In the genomic region with DNA sequence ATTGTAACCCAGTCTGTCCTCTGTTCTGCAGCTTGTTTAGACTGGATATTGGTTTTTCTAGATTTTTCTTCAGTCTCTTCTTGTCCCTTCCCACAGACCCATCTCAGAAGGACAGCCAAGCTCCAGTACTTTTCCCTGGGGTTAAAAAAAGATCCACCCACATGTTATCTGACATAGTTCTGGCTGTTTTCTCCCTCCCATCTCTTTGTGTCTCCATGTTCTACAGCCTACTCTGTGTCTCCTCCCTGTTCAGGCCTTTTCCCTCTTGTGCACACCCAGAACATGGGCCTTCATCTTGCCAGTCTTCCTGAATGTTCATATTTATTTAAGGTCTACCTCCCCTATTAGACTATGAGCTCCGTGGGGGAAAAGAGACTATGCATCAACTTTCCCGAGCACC, we compare ENCODE assay signal across 18 cellular contexts. TPM values are rescaled to one million over a fixed set of nuclear protein-coding genes. Genes with fewer than 3 reads are reported as not detected.
A peak's percentile ranks its signal among the peaks of the same experiment; 100 is the strongest.
DNase-seq lines count a peak whose midpoint lies in the region; ATAC-seq and TF ChIP-seq lines count a peak whose summit lies in the region.
"Had no signal": no experiment of that assay in that cellular context is flagged by ENCODE, and none has a peak within 500 bp of the region (broad histone marks: within the 10 kb centered on the region; RNA-seq: fewer than 3 reads in every experiment).

No MANE protein-coding gene starts in this region.

- no peak overlapping the region for H3K4me3 Mint-ChIP-seq in effector memory CD8-positive, alpha-beta T cell
- H3K4me3 Mint-ChIP-seq: CD14-positive monocyte; CD4-positive, alpha-beta memory T cell; H9 had no signal

- no peak overlapping the region for H3K4me3 ChIP-seq in cardiac muscle cell
- no peak overlapping the region for H3K4me3 ChIP-seq in heart left ventricle
- H3K4me3 ChIP-seq: A549, BLaER1 had no signal

- H3K36me3 Mint-ChIP-seq in effector memory CD8-positive, alpha-beta T cell (ENCODE audit: insufficient read depth), result peaks cover 2% of the 10 kb centered on the region
- H3K36me3 Mint-ChIP-seq: CD14-positive monocyte; CD4-positive, alpha-beta memory T cell had no signal

- no peaks in the 10 kb centered on the region for H3K9me3 ChIP-seq in cardiac muscle cell (ENCODE audit: low read depth)
- no peaks in the 10 kb centered on the region for H3K9me3 ChIP-seq in heart left ventricle
- H3K9me3 ChIP-seq: A549 had no signal

- peak overlapping the region; percentile 25 for H3K27ac ChIP-seq in cardiac muscle cell
- H3K27ac ChIP-seq in heart left ventricle, result no peak overlapping the region
- H3K27ac ChIP-seq in caudate nucleus (ENCODE audit: low read depth, low read length), result peak overlapping the region; percentile 44
- H3K27ac ChIP-seq: 22Rv1, A549, BLaER1 had no signal

- H3K4me1 Mint-ChIP-seq in effector memory CD8-positive, alpha-beta T cell (ENCODE audit: low read depth in 2 of 2), result no peaks in the 10 kb centered on the region

- H3K36me3 ChIP-seq in cardiac muscle cell (no peaks in the 10 kb centered on the region), heart left ventricle (no peaks in the 10 kb centered on the region)
- H3K36me3 ChIP-seq: BLaER1 had no signal

- H3K27me3 Mint-ChIP-seq in effector memory CD8-positive, alpha-beta T cell, result no peaks in the 10 kb centered on the region
- H3K27me3 Mint-ChIP-seq: CD4-positive, alpha-beta memory T cell had no signal

- ATAC-seq in heart left ventricle (no peak), GM19467 (IDR thresholded peaks at IDR 0.05; ENCODE audit: unreplicated experiment) (no peak)
- ATAC-seq in effector memory CD8-positive, alpha-beta T cell (replicated peaks), result no peak
- ATAC-seq: A549 had no signal

- H3K9me3 Mint-ChIP-seq in effector memory CD8-positive, alpha-beta T cell, result no peaks in the 10 kb centered on the region
- H3K9me3 Mint-ChIP-seq: CD14-positive monocyte; CD4-positive, alpha-beta memory T cell; H9 had no signal

- no peak overlapping the region for H3K27ac Mint-ChIP-seq in effector memory CD8-positive, alpha-beta T cell
- H3K27ac Mint-ChIP-seq: H9 had no signal

- TF ChIP-seq CTCF in cardiac muscle cell (IDR thresholded peaks at IDR 0.05; ENCODE audit: low read depth, low read length), result no peak
- no peak for TF ChIP-seq CTCF in heart left ventricle (IDR thresholded peaks at IDR 0.05)

- TF ChIP-seq POLR2A in heart left ventricle (IDR thresholded peaks at IDR 0.05), result no peak

- intact Hi-C loops in heart left ventricle (cut with DNase I), result no loop called here

- WGBS in heart left ventricle, 4 donors, result 72 to 81% (median 76%) methylated on average over 2 of the region's 2 CpGs

- DNase-seq in cardiac muscle cell (ENCODE audit: low read depth in 1 of 2, low spot score in 1 of 2), result no peak
- no peak for DNase-seq in heart left ventricle
- DNase-seq in caudate nucleus (lab: John Stamatoyannopoulos, UW), result peak in 2 of 61 donors; percentile 4 to 10
- peak; percentile 21 for DNase-seq in occipital lobe (lab: John Stamatoyannopoulos, UW)
- no peak for DNase-seq in effector memory CD8-positive, alpha-beta T cell
- DNase-seq in stimulated activated CD4-positive, alpha-beta T cell treated with anti-CD3 and anti-CD28 coated beads, Interleukin-2, amount 100 ng/mL, for 48 hours, result no peak
- DNase-seq in OCI-M2 (lab: John Stamatoyannopoulos, UW; ENCODE audit: unreplicated experiment), result no peak
- DNase-seq: AML-193; CD4-positive, alpha-beta memory T cell; DMS153; DMS79; GF-D8; H9 had no signal

- no peaks in the 10 kb centered on the region for H3K27me3 ChIP-seq in cardiac muscle cell
- H3K27me3 ChIP-seq in heart left ventricle, result no peaks in the 10 kb centered on the region
- H3K27me3 ChIP-seq: BLaER1 had no signal

- peaks cover 9% of the 10 kb centered on the region for H3K4me1 ChIP-seq in cardiac muscle cell (ENCODE audit: low read depth)
- H3K4me1 ChIP-seq in heart left ventricle, result peaks cover 0 to 7% (median 2%) of the 10 kb centered on the region in 12 donors

RNA-seq across cellular contexts. Expression of a gene that starts 5.1 kb away (rescaled TPM):
- 42.2 and 49.1 TPM in 2 replicates for total RNA-seq in cardiac muscle cell
- polyA plus RNA-seq in cardiac muscle cell, result 44.8 and 50.1 TPM in 2 replicates
- total RNA-seq in heart left ventricle, result 10 to 100 TPM; 41.2 to 69.7 (median 50.0) TPM
- 10 to 100 TPM; 17.0 to 22.0 TPM for polyA plus RNA-seq in heart left ventricle
- 139 TPM for total RNA-seq in occipital lobe

Comparison
In these comparisons a context has a peak if more than half of its experiments do, and no peak if none do; other contexts are left out.
1. H3K27ac ChIP-seq: peak in cardiac muscle cell (single experiment) and caudate nucleus (single experiment); none in heart left ventricle (0 of 12).